ENCODE assay signal across 8 cellular contexts in genomic region chr9:70418822-70419545, GRCh38. TPM values are rescaled to one million over a fixed set of nuclear protein-coding genes. Genes with fewer than 3 reads are reported as not detected.
A peak's percentile ranks its signal among the peaks of the same experiment; 100 is the strongest.
DNase-seq lines count a peak whose midpoint lies in the region; ATAC-seq and TF ChIP-seq lines count a peak whose summit lies in the region.

No MANE protein-coding gene starts in this region.

- H3K36me3 Mint-ChIP-seq in activated naive CD8-positive, alpha-beta T cell treated with anti-CD3 and anti-CD28 coated beads for 36 hours = no peaks in the 10 kb centered on the region
- H3K36me3 Mint-ChIP-seq in glutamatergic neuron (ENCODE audit: unreplicated experiment) (no peaks in the 10 kb centered on the region), osteocyte (ENCODE audit: unreplicated experiment) (no peaks in the 10 kb centered on the region)

- H3K27me3 Mint-ChIP-seq in activated naive CD8-positive, alpha-beta T cell treated with anti-CD3 and anti-CD28 coated beads for 36 hours = no peaks in the 10 kb centered on the region
- peaks cover 9% of the 10 kb centered on the region for H3K27me3 Mint-ChIP-seq in glutamatergic neuron (ENCODE audit: unreplicated experiment)
- no peaks in the 10 kb centered on the region for H3K27me3 Mint-ChIP-seq in osteocyte (ENCODE audit: unreplicated experiment)

- TF ChIP-seq EP300 in SK-N-SH (IDR thresholded peaks at IDR 0.05; ENCODE audit: borderline replicate concordance in 1 of 2, low read depth in 1 of 2, low read length in 1 of 2) = peak in 1 of 2 experiments; percentile 63; a peak in 2 of 4 replicates

- H3K9me3 Mint-ChIP-seq in activated naive CD8-positive, alpha-beta T cell treated with anti-CD3 and anti-CD28 coated beads for 36 hours = no peaks in the 10 kb centered on the region
- H3K9me3 Mint-ChIP-seq in glutamatergic neuron (ENCODE audit: unreplicated experiment) = peaks cover 3% of the 10 kb centered on the region
- H3K9me3 Mint-ChIP-seq in osteocyte (ENCODE audit: unreplicated experiment) = no peaks in the 10 kb centered on the region

- H3K4me3 ChIP-seq in SK-N-SH (ENCODE audit: low read depth in 2 of 2, low read length in 1 of 2) (peak overlapping the region; percentile 59 to 73), thymus (ENCODE audit: low read length) (peak overlapping the region; percentile 64)

- H3K36me3 ChIP-seq in SK-N-SH (replicated peaks in 1 of 2; ENCODE audit: control insufficient read depth in 1 of 2, insufficient read depth in 2 of 2, low read length in 1 of 2) (no peaks in the 10 kb centered on the region), thymus (ENCODE audit: control insufficient read depth, insufficient read depth) (no peaks in the 10 kb centered on the region)

- no peaks in the 10 kb centered on the region for H4K20me1 ChIP-seq in SK-N-SH (ENCODE audit: insufficient read depth)

- peaks cover 53% of the 10 kb centered on the region for H3F3A ChIP-seq in SK-N-SH (replicated peaks; ENCODE audit: insufficient read depth)

- POLR2A ChIA-PET in SK-N-SH (lab: Yijun Ruan, JAX) = interaction anchor here (0.6 to 4.0 kb wide), 12 partner anchors 11 to 1947 kb away, joined by 3 to 20 read pairs (median 4); partner anchors contain the start of genes ABHD17B and C9orf85

- ATAC-seq in HG02588 (IDR thresholded peaks at IDR 0.05; ENCODE audit: unreplicated experiment) = peak; percentile 52

- no peak for TF ChIP-seq CTCF in SK-N-SH (IDR thresholded peaks at IDR 0.05)
- TF ChIP-seq CTCF in glutamatergic neuron (IDR thresholded peaks at IDR 0.05; ENCODE audit: partially characterized antibody, unreplicated experiment) = no peak
- TF ChIP-seq CTCF in osteocyte (IDR thresholded peaks at IDR 0.05) = no peak

- H3K27ac ChIP-seq in SK-N-SH (ENCODE audit: low read depth in 2 of 2, low read length in 1 of 2) = peak overlapping the region; percentile 99 to 100
- peak overlapping the region; percentile 100 for H3K27ac ChIP-seq in thymus (ENCODE audit: low read depth)

- peak overlapping the region; percentile 80 for H3K4me2 ChIP-seq in SK-N-SH

- peak overlapping the region; percentile 97 for H3K4me3 Mint-ChIP-seq in activated naive CD8-positive, alpha-beta T cell treated with anti-CD3 and anti-CD28 coated beads for 36 hours
- H3K4me3 Mint-ChIP-seq in glutamatergic neuron (ENCODE audit: unreplicated experiment) (peak overlapping the region; percentile 91), osteocyte (ENCODE audit: unreplicated experiment) (peak overlapping the region; percentile 85)

- no peak for TF ChIP-seq RAD21 in SK-N-SH (IDR thresholded peaks at IDR 0.05; ENCODE audit: low read length)

- peaks cover 50% of the 10 kb centered on the region for H3K4me1 Mint-ChIP-seq in activated naive CD8-positive, alpha-beta T cell treated with anti-CD3 and anti-CD28 coated beads for 36 hours
- H3K4me1 Mint-ChIP-seq in glutamatergic neuron (ENCODE audit: low read depth, unreplicated experiment) (peaks cover 5% of the 10 kb centered on the region), osteocyte (ENCODE audit: unreplicated experiment) (peaks cover 68% of the 10 kb centered on the region)

- CTCF ChIA-PET in SK-N-SH (lab: Yijun Ruan, JAX) = interaction anchor here (1.1 to 1.8 kb wide), 3 partner anchors 14 to 183 kb away, joined by 3 to 7 read pairs (median 5); no protein-coding TSS in a partner anchor

- DNase-seq in GM04504 (ENCODE audit: low read depth) = peak; percentile 92
- peak; percentile 91 for DNase-seq in NCI-H1092 treated with DMSO at 0.1 percent for 48 hours (lab: John Stamatoyannopoulos, UW)
- peak; percentile 84 for DNase-seq in SK-N-SH
- DNase-seq in activated naive CD8-positive, alpha-beta T cell treated with anti-CD3 and anti-CD28 coated beads for 36 hours = peak; percentile 92
- peak; percentile 70 for DNase-seq in glutamatergic neuron
- peak; percentile 99 for DNase-seq in osteocyte (ENCODE audit: extremely low spot score, unreplicated experiment)

- H3K9me3 ChIP-seq in SK-N-SH (no peaks in the 10 kb centered on the region), thymus (ENCODE audit: control insufficient read depth) (no peaks in the 10 kb centered on the region)

- peak overlapping the region; percentile 98 for H3K9ac ChIP-seq in SK-N-SH

- peaks cover 20 to 21% of the 10 kb centered on the region in 2 experiments for H3K4me1 ChIP-seq in SK-N-SH (ENCODE audit: control insufficient read depth in 1 of 2, insufficient read depth in 2 of 2, low read depth in 1 of 2, low read length in 1 of 2)
- H3K4me1 ChIP-seq in thymus (ENCODE audit: control insufficient read depth, insufficient read depth, low read length) = peaks cover 30% of the 10 kb centered on the region

- no peaks in the 10 kb centered on the region for H3K9me2 ChIP-seq in SK-N-SH

- no peaks in the 10 kb centered on the region for H3K27me3 ChIP-seq in SK-N-SH (ENCODE audit: insufficient read depth)
- H3K27me3 ChIP-seq in thymus (ENCODE audit: control insufficient read depth, insufficient read depth) = peaks cover 31% of the 10 kb centered on the region

- 1% methylated on average over 33 of the region's 65 CpGs for whole genome bisulfite sequencing in SK-N-SH (ENCODE audit: low lambda C conversion rate)
- under 1% methylated on average over 65 of the region's 65 CpGs for WGBS in thymus

- peak overlapping the region; percentile 64; the same call in 1 of the 2 replicates for H2AFZ ChIP-seq in SK-N-SH (ENCODE audit: low read depth)

- H3K79me2 ChIP-seq in SK-N-SH (ENCODE audit: insufficient read depth) = no peaks in the 10 kb centered on the region

- H3K27ac Mint-ChIP-seq in activated naive CD8-positive, alpha-beta T cell treated with anti-CD3 and anti-CD28 coated beads for 36 hours = peak overlapping the region; percentile 100
- H3K27ac Mint-ChIP-seq in glutamatergic neuron (ENCODE audit: unreplicated experiment) (peak overlapping the region; percentile 82), osteocyte (ENCODE audit: unreplicated experiment) (peak overlapping the region; percentile 100)

TF ChIP-seq in SK-N-SH, 30 proteins besides CTCF, POLR2A, EP300 and RAD21 (continues in another document):
- TF ChIP-seq RFX5 (IDR thresholded peaks at IDR 0.05; ENCODE audit: low read length) = 0 out of 2 replicates have a peak, but pooled peaks have one; percentile 11
- TF ChIP-seq ZBTB33 (IDR thresholded peaks at IDR 0.05; ENCODE audit: borderline replicate concordance, low read depth) = no peak; the same call in 1 of the 2 replicates
- TF ChIP-seq PBX3 (IDR thresholded peaks at IDR 0.05) = peak; percentile 98
- no peak for TF ChIP-seq USF2 (IDR thresholded peaks at IDR 0.05; ENCODE audit: borderline replicate concordance, low read depth, low read length)
- TF ChIP-seq SIN3A (IDR thresholded peaks at IDR 0.05; ENCODE audit: borderline replicate concordance, low read depth, low read length) = no peak
- peak; percentile 10; the same call in 1 of the 2 replicates for TF ChIP-seq POLR2AphosphoS5 (IDR thresholded peaks at IDR 0.05; ENCODE audit: low read depth, low read length)
- no peak for TF ChIP-seq CHD2 (IDR thresholded peaks at IDR 0.05; ENCODE audit: low read length, partially characterized antibody)
- TF ChIP-seq, protein P1, sequence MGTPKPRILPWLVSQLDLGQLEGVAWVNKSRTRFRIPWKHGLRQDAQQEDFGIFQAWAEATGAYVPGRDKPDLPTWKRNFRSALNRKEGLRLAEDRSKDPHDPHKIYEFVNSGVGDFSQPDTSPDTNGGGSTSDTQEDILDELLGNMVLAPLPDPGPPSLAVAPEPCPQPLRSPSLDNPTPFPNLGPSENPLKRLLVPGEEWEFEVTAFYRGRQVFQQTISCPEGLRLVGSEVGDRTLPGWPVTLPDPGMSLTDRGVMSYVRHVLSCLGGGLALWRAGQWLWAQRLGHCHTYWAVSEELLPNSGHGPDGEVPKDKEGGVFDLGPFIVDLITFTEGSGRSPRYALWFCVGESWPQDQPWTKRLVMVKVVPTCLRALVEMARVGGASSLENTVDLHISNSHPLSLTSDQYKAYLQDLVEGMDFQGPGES (IDR thresholded peaks at IDR 0.05; ENCODE audit: low read depth, low read length) = no peak
- TF ChIP-seq RXRA (IDR thresholded peaks at IDR 0.05; ENCODE audit: borderline replicate concordance, low read depth) = peak; percentile 96
- TF ChIP-seq GATA2 (CRISPR knock-in tag; IDR thresholded peaks at IDR 0.05) = no peak

RNA-seq across cellular contexts. Expression of gene KLF9, which starts 4.5 kb away (rescaled TPM):
- polyA plus RNA-seq in SK-N-SH (2012; rRNA removed) (5.8 and 6.9 TPM in 2 replicates), thymus (35.3 TPM)
- polyA plus RNA-seq in SK-N-SH (2012; cell fraction: cytosol; rRNA removed) = 5.9 and 7.6 TPM in 2 replicates
- polyA plus RNA-seq in SK-N-SH (2012; cell fraction: nucleus; rRNA removed) = 5.0 and 8.3 TPM in 2 replicates
- 10 to 100 TPM; 25.4 to 25.5 TPM for total RNA-seq in activated naive CD8-positive, alpha-beta T cell treated with anti-CD3 and anti-CD28 coated beads for 36 hours
- total RNA-seq in glutamatergic neuron (ENCODE audit: unreplicated experiment) (0.25 TPM), osteocyte (83.4 and 85.3 TPM in 2 replicates)

Comparison
In these comparisons a context has a peak if more than half of its experiments do, and no peak if none do; other contexts are left out.
1. Peak in every context shown above with its lines: DNase-seq, ATAC-seq, H3K4me3 ChIP-seq and H3K27ac ChIP-seq.
2. RNA of gene KLF9, which starts 4.5 kb away (total RNA-seq): 83.4 to 85.3 TPM in osteocyte and 25.4 to 25.5 TPM in activated naive CD8-positive, alpha-beta T cell treated with anti-CD3 and anti-CD28 coated beads for 36 hours; 0.25 TPM in glutamatergic neuron (single experiment); every median in the first group is over 10 times any median in the second.